In genomic region chr7:89357121-89357520, GRCh38 we compare ENCODE assay signal across 24 cellular contexts.
"Had no signal": no experiment of that assay in that cellular context is flagged by ENCODE, and none has a peak within 500 bp of the region (broad histone marks: within the 10 kb centered on the region; RNA-seq: fewer than 3 reads in every experiment).

No MANE protein-coding gene starts in this region.

- H3K4me3 Mint-ChIP-seq: dendritic cell treated with granulocyte-macrophage colony-stimulating factor and Interleukin-4, amounts not matched to agents 40 ng/mL and 50 ng/mL, for 4 days; effector memory CD8-positive, alpha-beta T cell; endodermal cell; mesothelial cell of epicardium had no signal

- H3K27ac ChIP-seq: colonic mucosa, epithelial cell of prostate, esophagus squamous epithelium, gastrocnemius medialis, heart right ventricle, left lung, lower lobe of right lung had no signal

- H3K36me3 Mint-ChIP-seq: mesothelial cell of epicardium had no signal

- ATAC-seq: effector memory CD8-positive, alpha-beta T cell; esophagus mucosa; gastrocnemius medialis; heart right ventricle; left cardiac atrium; left lung; left ventricle myocardium superior; lower lobe of right lung; mucosa of descending colon had no signal

- DNase-seq: colonic mucosa; cortex of kidney; effector CD8-positive, alpha-beta T cell; effector memory CD8-positive, alpha-beta T cell; endodermal cell; erythroblast; esophagus squamous epithelium; foreskin fibroblast; foreskin melanocyte; gastrocnemius medialis; glutamatergic neuron; head of caudate nucleus; heart right ventricle; hippocampal formation; left cardiac atrium; left lung; left ventricle myocardium superior; lower lobe of right lung; mesenchymal stem cell; mucosa of descending colon had no signal

- H3K36me3 ChIP-seq: colonic mucosa, esophagus squamous epithelium, gastrocnemius medialis, heart right ventricle, left lung, lower lobe of right lung had no signal

- H3K9me3 ChIP-seq: colonic mucosa, esophagus squamous epithelium, gastrocnemius medialis, lower lobe of right lung, mucosa of descending colon had no signal

- H3K9me3 Mint-ChIP-seq: dendritic cell treated with granulocyte-macrophage colony-stimulating factor and Interleukin-4, amounts not matched to agents 40 ng/mL and 50 ng/mL, for 4 days; mesothelial cell of epicardium had no signal

- H3K4me1 ChIP-seq: colonic mucosa, esophagus squamous epithelium, gastrocnemius medialis, heart right ventricle, left lung, lower lobe of right lung had no signal

- H3K27me3 Mint-ChIP-seq: dendritic cell treated with granulocyte-macrophage colony-stimulating factor and Interleukin-4, amounts not matched to agents 40 ng/mL and 50 ng/mL, for 4 days; effector memory CD8-positive, alpha-beta T cell had no signal

- H3K4me1 Mint-ChIP-seq: mesothelial cell of epicardium had no signal

- H3K27ac Mint-ChIP-seq: dendritic cell treated with granulocyte-macrophage colony-stimulating factor and Interleukin-4, amounts not matched to agents 40 ng/mL and 50 ng/mL, for 4 days; effector memory CD8-positive, alpha-beta T cell; endodermal cell; mesothelial cell of epicardium had no signal

- H3K4me3 ChIP-seq: colonic mucosa, esophagus squamous epithelium, gastrocnemius medialis, heart right ventricle, left lung, lower lobe of right lung, mucosa of descending colon had no signal

- H3K27me3 ChIP-seq: colonic mucosa, esophagus squamous epithelium, gastrocnemius medialis, heart right ventricle, left lung had no signal
